In the genomic region with DNA sequence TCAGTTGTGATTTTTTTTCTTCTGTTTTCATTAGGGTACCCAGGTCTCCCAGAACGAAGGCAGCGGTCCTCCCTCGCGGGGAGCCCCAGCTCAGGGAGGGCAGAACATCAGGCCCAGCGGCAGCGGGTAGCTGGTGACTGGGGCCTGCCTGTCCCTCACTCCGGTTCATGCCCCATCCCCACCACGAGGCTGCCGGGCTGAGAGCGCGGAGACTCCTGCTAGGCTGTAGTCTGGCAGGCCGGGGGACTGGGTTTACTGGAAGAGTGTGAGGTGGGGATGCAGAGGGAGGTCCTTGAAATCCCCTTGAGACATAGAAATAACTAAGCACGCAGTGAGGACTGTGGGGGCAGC, we compare ENCODE assay signal across 8 cellular contexts. TPM values are rescaled to one million over a fixed set of nuclear protein-coding genes. Genes with fewer than 3 reads are reported as not detected.
DNase-seq lines count a peak whose midpoint lies in the region; ATAC-seq and TF ChIP-seq lines count a peak whose summit lies in the region.

No MANE protein-coding gene starts in this region.

- H3K4me3 ChIP-seq in epithelial cell of esophagus (ENCODE audit: low read length), result peak overlapping the region; percentile 5

- DNase-seq in epithelial cell of esophagus (ENCODE audit: low read depth), result no peak
- no peak for DNase-seq in progenitor cell of endocrine pancreas (ENCODE audit: low spot score, unreplicated experiment)
- DNase-seq in activated effector memory CD4-positive, alpha-beta T cell treated with Interleukin-2 at 50 U/mL for 16 hours, result no peak
- no peak for DNase-seq in OCI-M2 (lab: John Stamatoyannopoulos, UW; ENCODE audit: unreplicated experiment)
- DNase-seq in ecto neural progenitor cell (ENCODE audit: low spot score), result no peak
- no peak for DNase-seq in EL

- peaks cover 5% of the 10 kb centered on the region for H3K4me1 Mint-ChIP-seq in progenitor cell of endocrine pancreas (ENCODE audit: low read depth)

- ATAC-seq in GM19324 (IDR thresholded peaks at IDR 0.05; ENCODE audit: low FRiP score, unreplicated experiment) (peak; percentile 6), HG03354 (IDR thresholded peaks at IDR 0.05; ENCODE audit: poor library complexity, severe bottlenecking, unreplicated experiment) (peak; percentile 16)

- H3K27ac Mint-ChIP-seq in progenitor cell of endocrine pancreas, result no peak overlapping the region

- no peaks in the 10 kb centered on the region for H3K9me3 Mint-ChIP-seq in progenitor cell of endocrine pancreas (ENCODE audit: low read depth)

- no peaks in the 10 kb centered on the region for H3K36me3 Mint-ChIP-seq in progenitor cell of endocrine pancreas (ENCODE audit: insufficient read depth)

- peaks cover 77% of the 10 kb centered on the region for H3K27me3 Mint-ChIP-seq in progenitor cell of endocrine pancreas

- no peak for TF ChIP-seq CTCF in epithelial cell of esophagus (IDR thresholded peaks at IDR 0.05; ENCODE audit: insufficient read depth, low read depth, low read length, missing control alignments)
- no peak for TF ChIP-seq CTCF in progenitor cell of endocrine pancreas (IDR thresholded peaks at IDR 0.05; ENCODE audit: unreplicated experiment)

- peak overlapping the region; percentile 40 for H3K4me3 Mint-ChIP-seq in progenitor cell of endocrine pancreas (ENCODE audit: low read depth)

RNA-seq across cellular contexts. Expression of gene BRINP2, which starts 10.5 kb away (rescaled TPM):
- total RNA-seq in progenitor cell of endocrine pancreas, result 0.11 and 0.41 TPM in 2 replicates

RNA-seq across cellular contexts. Expression of gene ASTN1, which starts 16.7 kb away (rescaled TPM):
- total RNA-seq in progenitor cell of endocrine pancreas, result 0.51 and 0.72 TPM in 2 replicates
